23 cellular contexts compared by ENCODE assay signal in the genomic region with DNA sequence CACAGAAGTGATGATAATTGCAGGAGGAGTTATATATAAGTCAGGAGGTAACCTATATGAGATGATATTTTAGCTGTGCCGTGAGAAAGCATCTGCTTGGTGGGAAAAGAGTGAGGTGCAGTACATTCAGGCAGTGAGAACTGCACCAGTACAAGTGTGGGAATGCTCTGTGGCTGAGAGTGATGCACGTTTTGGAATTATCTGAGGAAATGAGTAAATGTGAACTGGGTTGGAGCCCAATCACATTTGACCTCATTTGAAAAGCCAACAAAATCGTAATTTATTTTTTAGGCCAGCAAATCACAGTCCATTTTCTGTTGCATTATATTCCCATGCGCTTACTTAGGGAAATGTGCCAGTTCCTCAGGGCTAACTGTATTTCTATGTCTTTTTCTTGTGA. TPM values are rescaled to one million over a fixed set of nuclear protein-coding genes. Genes with fewer than 3 reads are reported as not detected.
DNase-seq lines count a peak whose midpoint lies in the region; ATAC-seq, FAIRE-seq and TF ChIP-seq lines count a peak whose summit lies in the region.
"Had no signal": no experiment of that assay in that cellular context is flagged by ENCODE, and none has a peak within 500 bp of the region (broad histone marks: within the 10 kb centered on the region; RNA-seq: fewer than 3 reads in every experiment).

No MANE protein-coding gene starts in this region.

- H3K27me3 ChIP-seq in left lung (no peaks in the 10 kb centered on the region), HepG2 (ENCODE audit: control insufficient read depth in 1 of 2, insufficient read depth in 2 of 2, low read length in 2 of 2) (no peaks in the 10 kb centered on the region)
- H3K27me3 ChIP-seq in CD8-positive, alpha-beta T cell (ENCODE audit: insufficient read depth, low read length), result no peaks in the 10 kb centered on the region
- H3K27me3 ChIP-seq: colonic mucosa had no signal

- H3K36me3 Mint-ChIP-seq in CD8-positive, alpha-beta T cell, result no peaks in the 10 kb centered on the region
- no peaks in the 10 kb centered on the region for H3K36me3 Mint-ChIP-seq in activated T-cell treated with anti-CD3 and anti-CD28 coated beads, Interleukin-2, amount 50 U/mL, for 24 hours (ENCODE audit: low read depth)
- H3K36me3 Mint-ChIP-seq: CD8-positive, alpha-beta memory T cell; stimulated activated memory B cell treated with anti-CD40 and anti-IgM and Interleukin-4, amounts not matched to agents 10 μg/mL and 1 μg/mL and 100 μg/mL, for 72 hours had no signal

- no peaks in the 10 kb centered on the region for H3K79me2 ChIP-seq in HepG2 (ENCODE audit: insufficient read depth, low read length)

- no peak for TF ChIP-seq CTCF in choroid plexus epithelial cell (conservative IDR thresholded peaks at IDR 0.05; ENCODE audit: low read depth, low read length)
- no peak for TF ChIP-seq CTCF in left lung (IDR thresholded peaks at IDR 0.05)
- no peak for TF ChIP-seq CTCF in CD8-positive, alpha-beta T cell (IDR thresholded peaks at IDR 0.05)
- no peak for TF ChIP-seq CTCF in HepG2 (CRISPR knock-in tag; IDR thresholded peaks at IDR 0.05)

- no peak overlapping the region for H3K27ac Mint-ChIP-seq in CD8-positive, alpha-beta T cell
- H3K27ac Mint-ChIP-seq in activated T-cell treated with anti-CD3 and anti-CD28 coated beads, Interleukin-2, amount 50 U/mL, for 24 hours, result no peak overlapping the region
- H3K27ac Mint-ChIP-seq: stimulated activated memory B cell treated with anti-CD40 and anti-IgM and Interleukin-4, amounts not matched to agents 10 μg/mL and 1 μg/mL and 100 μg/mL, for 72 hours had no signal

- H3K4me3 ChIP-seq in choroid plexus epithelial cell (ENCODE audit: low read depth, low read length) (no peak overlapping the region), left lung (no peak overlapping the region), HepG2 (replicated peaks in 1 of 3; ENCODE audit: insufficient read depth in 1 of 3, low read depth in 2 of 3, low read length in 3 of 3) (no peak overlapping the region)
- no peak overlapping the region for H3K4me3 ChIP-seq in CD8-positive, alpha-beta T cell (ENCODE audit: low read depth, low read length)
- H3K4me3 ChIP-seq: colonic mucosa, tibial artery had no signal

- peak; percentile 15 for ATAC-seq in left lung
- ATAC-seq in CD8-positive, alpha-beta T cell, result no peak
- no peak for ATAC-seq in HepG2
- ATAC-seq: HCT116; left lobe of liver; SK-N-SH treated with all-trans-retinoic acid at 6 μM for 48 hours; stimulated activated memory B cell treated with anti-CD40 and anti-IgM and Interleukin-4, amounts not matched to agents 10 μg/mL and 1 μg/mL and 100 μg/mL, for 72 hours had no signal

- H3K9me3 Mint-ChIP-seq in CD8-positive, alpha-beta T cell, result no peaks in the 10 kb centered on the region
- H3K9me3 Mint-ChIP-seq in activated T-cell treated with anti-CD3 and anti-CD28 coated beads, Interleukin-2, amount 50 U/mL, for 24 hours, result no peaks in the 10 kb centered on the region
- H3K9me3 Mint-ChIP-seq: CD8-positive, alpha-beta memory T cell; stimulated activated memory B cell treated with anti-CD40 and anti-IgM and Interleukin-4, amounts not matched to agents 10 μg/mL and 1 μg/mL and 100 μg/mL, for 72 hours had no signal

- WGBS in HepG2 (ENCODE audit: low lambda C conversion rate), result 22% methylated on average over 4 of the region's 4 CpGs

- no peaks in the 10 kb centered on the region for H3K36me3 ChIP-seq in left lung
- H3K36me3 ChIP-seq in CD8-positive, alpha-beta T cell (ENCODE audit: insufficient read depth, low read length), result no peaks in the 10 kb centered on the region
- H3K36me3 ChIP-seq in HepG2 (replicated peaks in 1 of 2; ENCODE audit: control insufficient read depth in 1 of 2, insufficient read depth in 2 of 2, low read length in 2 of 2), result no peaks in the 10 kb centered on the region
- H3K36me3 ChIP-seq: colonic mucosa, tibial artery had no signal

- no peak overlapping the region for H3K9ac ChIP-seq in HepG2 (ENCODE audit: insufficient read depth, low read depth, low read length)

- peaks cover 4% of the 10 kb centered on the region for H3K27me3 Mint-ChIP-seq in CD8-positive, alpha-beta T cell (ENCODE audit: low read depth)
- peaks cover 9% of the 10 kb centered on the region for H3K27me3 Mint-ChIP-seq in activated T-cell treated with anti-CD3 and anti-CD28 coated beads, Interleukin-2, amount 50 U/mL, for 24 hours
- H3K27me3 Mint-ChIP-seq: stimulated activated memory B cell treated with anti-CD40 and anti-IgM and Interleukin-4, amounts not matched to agents 10 μg/mL and 1 μg/mL and 100 μg/mL, for 72 hours had no signal

- H4K20me1 ChIP-seq in HepG2 (ENCODE audit: insufficient read depth, low read length), result no peaks in the 10 kb centered on the region

- H3K4me1 ChIP-seq in left lung (no peaks in the 10 kb centered on the region), HepG2 (ENCODE audit: insufficient read depth, low read length) (no peaks in the 10 kb centered on the region)
- no peaks in the 10 kb centered on the region for H3K4me1 ChIP-seq in CD8-positive, alpha-beta T cell (ENCODE audit: insufficient read depth, low read length)
- H3K4me1 ChIP-seq: colonic mucosa, tibial artery had no signal

- POLR2A ChIA-PET in CD8-positive, alpha-beta T cell (lab: Charles Lee), result no interaction called here
- POLR2A ChIA-PET in HepG2 (lab: Yijun Ruan, JAX), result no interaction called here

- no peak overlapping the region for H3K4me3 Mint-ChIP-seq in CD8-positive, alpha-beta T cell
- H3K4me3 Mint-ChIP-seq in activated T-cell treated with anti-CD3 and anti-CD28 coated beads, Interleukin-2, amount 50 U/mL, for 24 hours, result no peak overlapping the region
- H3K4me3 Mint-ChIP-seq: CD8-positive, alpha-beta memory T cell; stimulated activated memory B cell treated with anti-CD40 and anti-IgM and Interleukin-4, amounts not matched to agents 10 μg/mL and 1 μg/mL and 100 μg/mL, for 72 hours had no signal

- peak; percentile 50 for DNase-seq in Daoy (ENCODE audit: low read depth)
- DNase-seq in LHCN-M2 (ENCODE audit: low read depth), result peak; percentile 48
- peak; percentile 40 for DNase-seq in choroid plexus epithelial cell (ENCODE audit: low read depth)
- DNase-seq in left lung, result no peak
- no peak for DNase-seq in CD8-positive, alpha-beta T cell
- no peak for DNase-seq in activated T-cell treated with anti-CD3 and anti-CD28 coated beads, Interleukin-2, amount 50 U/mL, for 24 hours
- DNase-seq in HepG2 (ENCODE audit: low spot score), result no peak
- no peak for DNase-seq in activated CD4-positive, alpha-beta T cell treated with anti-CD3 and anti-CD28 coated beads for 48 hours
- DNase-seq: activated CD4-positive, alpha-beta T cell treated with anti-CD3 and anti-CD28 coated beads for 4 hours; activated CD8-positive, alpha-beta memory T cell treated with anti-CD3 and anti-CD28 coated beads, Interleukin-2, amount 50 U/mL, for 4 hours; activated gamma-delta T cell; amniotic stem cell; CD8-positive, alpha-beta memory T cell; colonic mucosa; NCI-H1436; NCI-H2171; retina; tibial artery had no signal

- in situ Hi-C loops in HepG2 (cut with HindIII; ENCODE audit: extremely low pct_ligation_motif_present, low pct_unique_long_range_greater_than_20kb), result loop anchor here (5.0 to 25.0 kb wide), 2 partner anchors 382 to 552 kb away; partner anchors contain the start of gene TMEM30B

- H2AFZ ChIP-seq in HepG2 (ENCODE audit: low read length), result no peak overlapping the region

- no peak for FAIRE-seq in HepG2 (lab: Jason Lieb, UNC)
- FAIRE-seq: GM19239 had no signal

- TF ChIP-seq EP300 in HepG2 (IDR thresholded peaks at IDR 0.05; ENCODE audit: low read depth in 2 of 2, low read length in 2 of 2), result no peak
- TF ChIP-seq EP300 in HepG2 (CRISPR knock-in tag; IDR thresholded peaks at IDR 0.05; ENCODE audit: borderline replicate concordance), result no peak

- H3K9me3 ChIP-seq in left lung (no peaks in the 10 kb centered on the region), HepG2 (ENCODE audit: low read length) (no peaks in the 10 kb centered on the region)
- no peaks in the 10 kb centered on the region for H3K9me3 ChIP-seq in CD8-positive, alpha-beta T cell (ENCODE audit: low read length)
- H3K9me3 ChIP-seq: colonic mucosa, tibial artery had no signal

- CTCF ChIA-PET in CD8-positive, alpha-beta T cell (lab: Charles Lee), result interaction anchor here (1.0 to 3.8 kb wide), 3 partner anchors 87 to 378 kb away, joined by 3 to 40 read pairs (median 3); no protein-coding TSS in a partner anchor
- CTCF ChIA-PET in HepG2 (lab: Yijun Ruan, JAX; ENCODE audit: low intra/inter-chr PET ratio, low total read pairs), result interaction anchor here (3.7 kb wide), 1 partner anchor 382 kb away, joined by 62 read pairs; no protein-coding TSS in a partner anchor

- H3K27ac ChIP-seq in left lung (no peak overlapping the region), HepG2 (ENCODE audit: extremely low read length, insufficient read depth, low read length) (no peak overlapping the region)
- no peak overlapping the region for H3K27ac ChIP-seq in CD8-positive, alpha-beta T cell (ENCODE audit: low read depth, low read length)
- H3K27ac ChIP-seq: colonic mucosa, tibial artery had no signal

- H3K4me2 ChIP-seq in HepG2 (ENCODE audit: low read depth, low read length), result no peak overlapping the region

- BruUV-seq in HepG2 (replicated peaks; lab: Mats Ljungman, UMichigan), result no TSS peak

- intact Hi-C loops in left lung (cut with DNase I), result loop anchor here (5.0 to 10.0 kb wide), 2 partner anchors 375 to 382 kb away; no protein-coding TSS in a partner anchor
- intact Hi-C loops in CD8-positive, alpha-beta T cell (cut with DNase I, micrococcal nuclease), result loop anchor here (5.0 kb wide), 3 partner anchors 77 to 297 kb away; partner anchors contain the start of gene SNAPC1 (in 1 of the 2)
- intact Hi-C loops in HepG2 (cut with micrococcal nuclease; ENCODE audit: unreplicated experiment), result loop anchor here (10.0 kb wide), 1 partner anchor 305 kb away; no protein-coding TSS in a partner anchor

- no peaks in the 10 kb centered on the region for H3K4me1 Mint-ChIP-seq in CD8-positive, alpha-beta T cell (ENCODE audit: low read depth)
- no peaks in the 10 kb centered on the region for H3K4me1 Mint-ChIP-seq in activated T-cell treated with anti-CD3 and anti-CD28 coated beads, Interleukin-2, amount 50 U/mL, for 24 hours (ENCODE audit: low read depth)
- H3K4me1 Mint-ChIP-seq: stimulated activated memory B cell treated with anti-CD40 and anti-IgM and Interleukin-4, amounts not matched to agents 10 μg/mL and 1 μg/mL and 100 μg/mL, for 72 hours had no signal

- TF ChIP-seq POLR2A in HepG2 (IDR thresholded peaks at IDR 0.05; ENCODE audit: insufficient read depth in 1 of 2, low read depth in 2 of 2, low read length in 2 of 2), result no peak

- no peak for TF ChIP-seq RAD21 in HepG2 (CRISPR knock-in tag; IDR thresholded peaks at IDR 0.05)

RNA-seq across cellular contexts. Expression of gene SYT16, which starts 26.9 kb away (rescaled TPM):
- total RNA-seq in Daoy (2014; rRNA removed; shearing (Covaris generic)), result 0.21 and 0.40 TPM in 2 replicates
- total RNA-seq in LHCN-M2 (2014; rRNA removed), result under 0.01 TPM in 1 of 2 replicates, not detected in the other
- polyA plus RNA-seq in LHCN-M2 (2012), result 0.01 TPM
- 1 to 10 TPM in 1 of 2 donors, under 1 TPM in 1; 0.71 to 1.8 TPM for total RNA-seq in left lung
- total RNA-seq in CD8-positive, alpha-beta T cell, result not detected
- 0.03 TPM in 1 of 2 replicates, not detected in the other for total RNA-seq in HepG2 (2016; rRNA removed; fragmentation: Illumina TruSeq; extraction: Trizol)
- not detected in 2 replicates for total RNA-seq in HepG2 (2016; cell fraction: cytosol; rRNA removed; fragmentation: Illumina TruSeq; extraction: Trizol; ENCODE audit: low read depth)
- 0.03 TPM in 1 of 2 replicates, not detected in the other for total RNA-seq in HepG2 (2016; cell fraction: insoluble cytoplasmic fraction; rRNA removed; fragmentation: Illumina TruSeq; extraction: Trizol)
- not detected in 2 replicates for total RNA-seq in HepG2 (2016; cell fraction: membrane; rRNA removed; fragmentation: Illumina TruSeq; extraction: Trizol)
- not detected in 2 replicates for total RNA-seq in HepG2 (2016; cell fraction: nucleus; rRNA removed; fragmentation: Illumina TruSeq; extraction: Trizol)
- polyA plus RNA-seq in HepG2 (2011; rRNA removed), result not detected in 2 replicates
- polyA plus RNA-seq in HepG2 (2011; cell fraction: cytosol; rRNA removed), result under 0.01 TPM in 1 of 2 replicates, not detected in the other
- polyA plus RNA-seq in HepG2 (2011; cell fraction: nucleus; rRNA removed), result not detected in 2 replicates
- polyA plus RNA-seq in HepG2 (2012), result not detected in 2 replicates
- not detected in 2 replicates for polyA plus RNA-seq in HepG2 (2016; cell fraction: cytosol; fragmentation: Illumina TruSeq; extraction: Trizol; ENCODE audit: low read depth)
- polyA plus RNA-seq in HepG2 (2016; cell fraction: insoluble cytoplasmic fraction; fragmentation: Illumina TruSeq; extraction: Trizol; ENCODE audit: low read depth), result not detected in 2 replicates
- not detected in 2 replicates for polyA plus RNA-seq in HepG2 (2016; cell fraction: membrane; fragmentation: Illumina TruSeq; extraction: Trizol; ENCODE audit: low read depth)
- polyA plus RNA-seq in HepG2 (2016; cell fraction: nucleus; fragmentation: Illumina TruSeq; extraction: Trizol; ENCODE audit: insufficient read depth, low read depth), result not detected in 2 replicates
- not detected in 2 replicates for polyA minus RNA-seq in HepG2 (2011; rRNA and poly(A)+ RNA removed; ENCODE audit: low replicate concordance)
- polyA minus RNA-seq in HepG2 (2011; cell fraction: cytosol; rRNA and poly(A)+ RNA removed), result not detected in 2 replicates
- under 0.01 TPM in 2 replicates for polyA minus RNA-seq in HepG2 (2011; cell fraction: nucleus; rRNA and poly(A)+ RNA removed)
- total RNA-seq: CD8-positive, alpha-beta memory T cell had no signal
- polyA plus RNA-seq: CD8-positive, alpha-beta memory T cell had no signal

Comparison
In these comparisons a context has a peak if more than half of its experiments do, and no peak if none do; other contexts are left out.
1. DNase-seq: peak in Daoy (single experiment), LHCN-M2 (single experiment) and choroid plexus epithelial cell (single experiment); none in left lung (0 of 2), CD8-positive, alpha-beta T cell (0 of 7), activated T-cell treated with anti-CD3 and anti-CD28 coated beads, Interleukin-2, amount 50 U/mL, for 24 hours (single experiment), HepG2 (single experiment) and activated CD4-positive, alpha-beta T cell treated with anti-CD3 and anti-CD28 coated beads for 48 hours (single experiment).